In the genomic region with DNA sequence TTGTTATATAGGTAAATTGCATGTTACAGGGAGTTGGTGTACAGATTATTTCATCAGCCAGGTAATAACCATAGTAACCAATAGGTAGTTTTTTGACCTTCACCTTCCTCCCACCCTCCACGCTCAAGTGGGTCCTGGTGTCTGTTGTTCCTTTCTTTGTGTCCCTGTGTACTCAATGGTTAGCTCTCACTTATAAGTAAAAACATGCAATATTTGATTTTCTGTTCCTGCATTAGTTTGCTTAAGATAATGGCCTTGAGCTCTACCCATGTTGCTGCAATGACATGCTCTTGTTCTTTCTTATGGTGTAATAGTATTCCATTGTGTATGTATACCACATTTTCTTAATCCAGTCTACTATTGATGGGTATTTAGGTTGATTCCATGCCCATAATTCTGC, we compare ENCODE assay signal across 25 cellular contexts.
DNase-seq lines count a peak whose midpoint lies in the region; ATAC-seq, FAIRE-seq and TF ChIP-seq lines count a peak whose summit lies in the region.
"Had no signal": no experiment of that assay in that cellular context is flagged by ENCODE, and none has a peak within 500 bp of the region (broad histone marks: within the 10 kb centered on the region; RNA-seq: fewer than 3 reads in every experiment).

No MANE protein-coding gene starts in this region.

- TF ChIP-seq EP300 in HepG2 (IDR thresholded peaks at IDR 0.05; ENCODE audit: low read depth in 2 of 2, low read length in 2 of 2) (peak; percentile 83 to 86; a peak in 3 of 4 replicates), HepG2 (CRISPR knock-in tag; IDR thresholded peaks at IDR 0.05; ENCODE audit: borderline replicate concordance) (no peak)

- H3K4me1 ChIP-seq in HepG2 (ENCODE audit: insufficient read depth, low read length) (peaks cover 18% of the 10 kb centered on the region), right lobe of liver (no peaks in the 10 kb centered on the region)
- H3K4me1 ChIP-seq: BE2C, BLaER1 had no signal

- TF ChIP-seq CTCF in HepG2 (CRISPR knock-in tag; IDR thresholded peaks at IDR 0.05) (no peak), right lobe of liver (IDR thresholded peaks at IDR 0.05) (no peak), WTC11 (IDR thresholded peaks at IDR 0.05) (no peak)

- H3K27ac ChIP-seq in HepG2 (ENCODE audit: extremely low read length, insufficient read depth, low read length) (peak overlapping the region; percentile 38), right lobe of liver (no peak overlapping the region)
- H3K27ac ChIP-seq: BLaER1 had no signal

- H3K4me3 ChIP-seq in HepG2 (replicated peaks in 1 of 3; ENCODE audit: insufficient read depth in 1 of 3, low read depth in 2 of 3, low read length in 3 of 3) = no peak overlapping the region
- H3K4me3 ChIP-seq in right lobe of liver = no peak overlapping the region
- H3K4me3 ChIP-seq: BLaER1, GM12878 had no signal

- H3K27me3 Mint-ChIP-seq in WTC11 (ENCODE audit: low read depth) = no peaks in the 10 kb centered on the region; the same call in 1 of the 2 replicates
- H3K27me3 Mint-ChIP-seq: CD4-positive, alpha-beta memory T cell; CD4-positive, CD25-positive, alpha-beta regulatory T cell; CD8-positive, alpha-beta memory T cell had no signal

- peaks cover 16% of the 10 kb centered on the region for H3K36me3 Mint-ChIP-seq in WTC11
- H3K36me3 Mint-ChIP-seq: CD14-positive monocyte had no signal

- H3K36me3 ChIP-seq in HepG2 (replicated peaks in 1 of 2; ENCODE audit: control insufficient read depth in 1 of 2, insufficient read depth in 2 of 2, low read length in 2 of 2) = no peaks in the 10 kb centered on the region
- H3K36me3 ChIP-seq in right lobe of liver = no peaks in the 10 kb centered on the region
- H3K36me3 ChIP-seq: BE2C, BLaER1 had no signal

- no peak overlapping the region for H3K4me3 Mint-ChIP-seq in WTC11
- H3K4me3 Mint-ChIP-seq: CD14-positive monocyte; CD4-positive, alpha-beta memory T cell; CD4-positive, CD25-positive, alpha-beta regulatory T cell; CD8-positive, alpha-beta memory T cell had no signal

- H3K27me3 ChIP-seq in HepG2 (ENCODE audit: control insufficient read depth in 1 of 2, insufficient read depth in 2 of 2, low read length in 2 of 2) (no peaks in the 10 kb centered on the region), right lobe of liver (no peaks in the 10 kb centered on the region)
- H3K27me3 ChIP-seq: BE2C, BLaER1 had no signal

- no peak overlapping the region for H3K9ac ChIP-seq in HepG2 (ENCODE audit: insufficient read depth, low read depth, low read length)
- H3K9ac ChIP-seq: BLaER1 had no signal

- no peak overlapping the region for H3K27ac Mint-ChIP-seq in WTC11
- H3K27ac Mint-ChIP-seq: CD14-positive monocyte; CD4-positive, alpha-beta memory T cell; CD4-positive, CD25-positive, alpha-beta regulatory T cell; CD8-positive, alpha-beta memory T cell had no signal

- H3K79me2 ChIP-seq in HepG2 (ENCODE audit: insufficient read depth, low read length) = no peaks in the 10 kb centered on the region

- TF ChIP-seq RAD21 in HepG2 (CRISPR knock-in tag; IDR thresholded peaks at IDR 0.05) = no peak

- POLR2A ChIA-PET in HepG2 (lab: Yijun Ruan, JAX) = no interaction called here
- POLR2A ChIA-PET in WTC11 (lab: Charles Lee) = no interaction called here

- intact Hi-C loops in HepG2 (cut with micrococcal nuclease; ENCODE audit: unreplicated experiment) (no loop called here), right lobe of liver (cut with DNase I) (no loop called here), posterior vena cava (cut with DNase I) (no loop called here)

- ATAC-seq in HepG2 (peak; percentile 96), right lobe of liver (no peak), WTC11 (no peak)
- ATAC-seq: GM12878 had no signal

- peaks cover 16% of the 10 kb centered on the region for H3K9me3 ChIP-seq in HepG2 (ENCODE audit: low read length)
- H3K9me3 ChIP-seq in right lobe of liver = peaks cover 0 to 3% (median 0%) of the 10 kb centered on the region in 4 donors
- H3K9me3 ChIP-seq: BE2C had no signal

- peak; percentile 85 for DNase-seq in HepG2 (ENCODE audit: low spot score)
- DNase-seq in right lobe of liver = no peak
- peak; percentile 72 for DNase-seq in NCI-H748 (lab: John Stamatoyannopoulos, UW; ENCODE audit: unreplicated experiment)
- DNase-seq in WTC11 (ENCODE audit: low spot score) = no peak
- no peak for DNase-seq in NCI-H2029 (lab: John Stamatoyannopoulos, UW)
- DNase-seq in NCI-H2029 treated with DMSO at 0.1 percent for 48 hours (lab: John Stamatoyannopoulos, UW) = no peak
- DNase-seq in posterior vena cava (ENCODE audit: low spot score) = no peak
- DNase-seq: 8988T; ACHN; BE2C; C1 segment of cervical spinal cord; CD4-positive, alpha-beta memory T cell; CD4-positive, CD25-positive, alpha-beta regulatory T cell; CD8-positive, alpha-beta memory T cell; COR-L47; DMS 273 treated with DMSO at 0.1 percent for 48 hours; DMS153; DMS79; DND-41; GDM1 had no signal

- H3K9me3 Mint-ChIP-seq in WTC11 = peaks cover 34% of the 10 kb centered on the region

- in situ Hi-C loops in HepG2 (cut with HindIII; ENCODE audit: extremely low pct_ligation_motif_present, low pct_unique_long_range_greater_than_20kb) = no loop called here

- H4K20me1 ChIP-seq in HepG2 (ENCODE audit: insufficient read depth, low read length) = no peaks in the 10 kb centered on the region
- H4K20me1 ChIP-seq: BLaER1 had no signal

- H3K4me2 ChIP-seq in HepG2 (ENCODE audit: low read depth, low read length) = no peak overlapping the region
- H3K4me2 ChIP-seq: BLaER1 had no signal

- CTCF ChIA-PET in HepG2 (lab: Yijun Ruan, JAX; ENCODE audit: low intra/inter-chr PET ratio, low total read pairs) = no interaction called here
- CTCF ChIA-PET in WTC11 (lab: Charles Lee) = no interaction called here

- no TSS peak for BruUV-seq in HepG2 (replicated peaks; lab: Mats Ljungman, UMichigan)

- TF ChIP-seq POLR2A in HepG2 (IDR thresholded peaks at IDR 0.05; ENCODE audit: insufficient read depth in 1 of 2, low read depth in 2 of 2, low read length in 2 of 2) (no peak), right lobe of liver (IDR thresholded peaks at IDR 0.05) (no peak)

- peak; percentile 94 for FAIRE-seq in HepG2 (lab: Jason Lieb, UNC)
- FAIRE-seq: A204.1, GM12878, GM19239 had no signal

- WGBS in HepG2 (ENCODE audit: low lambda C conversion rate) = 7% methylated on average over 1 of the region's 1 CpG
- 57% methylated on average over 1 of the region's 1 CpG for WGBS in right lobe of liver (ENCODE audit: insufficient coverage, low coverage, low lambda C conversion rate, missing lambda C conversion rate)

- H2AFZ ChIP-seq in HepG2 (ENCODE audit: low read length) = no peak overlapping the region

- H3K4me1 Mint-ChIP-seq in WTC11 = no peaks in the 10 kb centered on the region
- H3K4me1 Mint-ChIP-seq: CD14-positive monocyte had no signal

TF ChIP-seq in HepG2, 621 proteins besides CTCF, POLR2A, EP300 and RAD21 (continues in another document):
- TF ChIP-seq ZIK1 (CRISPR knock-in tag; IDR thresholded peaks at IDR 0.05; ENCODE audit: borderline replicate concordance, low read depth) = no peak
- no peak for TF ChIP-seq SAFB2 (CRISPR knock-in tag; IDR thresholded peaks at IDR 0.05; ENCODE audit: borderline replicate concordance, low read depth)
- no peak for TF ChIP-seq PTBP1 (IDR thresholded peaks at IDR 0.05; ENCODE audit: low read depth, low read length, poor library complexity, severe bottlenecking)
- no peak for TF ChIP-seq NCOA1 (CRISPR knock-in tag; IDR thresholded peaks at IDR 0.05)
- no peak for TF ChIP-seq U2AF1 (optimal IDR thresholded peaks at IDR 0.05; ENCODE audit: low read depth, low read length)
- TF ChIP-seq ZNF17 (CRISPR knock-in tag; IDR thresholded peaks at IDR 0.05) = no peak
- TF ChIP-seq NR1H2 (CRISPR knock-in tag; IDR thresholded peaks at IDR 0.05; ENCODE audit: borderline replicate concordance, low read depth) = no peak
- no peak for TF ChIP-seq ZSCAN29 (CRISPR knock-in tag; conservative IDR thresholded peaks at IDR 0.05)
- peak; percentile 69 for TF ChIP-seq MED1 (CRISPR knock-in tag; IDR thresholded peaks at IDR 0.05)
- TF ChIP-seq, protein P1, sequence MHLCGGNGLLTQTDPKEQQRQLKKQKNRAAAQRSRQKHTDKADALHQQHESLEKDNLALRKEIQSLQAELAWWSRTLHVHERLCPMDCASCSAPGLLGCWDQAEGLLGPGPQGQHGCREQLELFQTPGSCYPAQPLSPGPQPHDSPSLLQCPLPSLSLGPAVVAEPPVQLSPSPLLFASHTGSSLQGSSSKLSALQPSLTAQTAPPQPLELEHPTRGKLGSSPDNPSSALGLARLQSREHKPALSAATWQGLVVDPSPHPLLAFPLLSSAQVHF (CRISPR knock-in tag; IDR thresholded peaks at IDR 0.05) = no peak
- no peak for TF ChIP-seq ZNF564 (CRISPR knock-in tag; IDR thresholded peaks at IDR 0.05)
- no peak for TF ChIP-seq GPN1 (CRISPR knock-in tag; IDR thresholded peaks at IDR 0.05; ENCODE audit: borderline replicate concordance)

TF ChIP-seq in WTC11, 78 proteins besides CTCF, POLR2A, EP300 and RAD21:
- no peak for TF ChIP-seq NFYB (CRISPR knock-in tag; conservative IDR thresholded peaks at IDR 0.05; ENCODE audit: low read depth)
- peak; percentile 93 for TF ChIP-seq GABPB1 (CRISPR knock-in tag; IDR thresholded peaks at IDR 0.05)

Comparison
In these comparisons a context has a peak if more than half of its experiments do, and no peak if none do; other contexts are left out.
1. DNase-seq: peak in HepG2 (single experiment) and NCI-H748 (single experiment); none in right lobe of liver (0 of 3), WTC11 (single experiment), NCI-H2029 (single experiment), NCI-H2029 treated with DMSO at 0.1 percent for 48 hours (single experiment) and posterior vena cava (single experiment).